10 cellular contexts compared by ENCODE assay signal in genomic region chr15:96321422-96322391, GRCh38. TPM values are rescaled to one million over a fixed set of nuclear protein-coding genes. Genes with fewer than 3 reads are reported as not detected.
DNase-seq lines count a peak whose midpoint lies in the region; ATAC-seq and TF ChIP-seq lines count a peak whose summit lies in the region.
"Had no signal": no experiment of that assay in that cellular context is flagged by ENCODE, and none has a peak within 500 bp of the region (broad histone marks: within the 10 kb centered on the region; RNA-seq: fewer than 3 reads in every experiment).

No MANE protein-coding gene starts in this region.

- H4K20me1 ChIP-seq in mammary epithelial cell (ENCODE audit: insufficient read depth, low read length) = no peaks in the 10 kb centered on the region

- H3K9me3 Mint-ChIP-seq in stimulated activated naive CD8-positive, alpha-beta T cell treated with anti-CD3 and anti-CD28 coated beads, Interleukin-15, amount 100 ng/mL, for 72 hours = no peaks in the 10 kb centered on the region
- H3K9me3 Mint-ChIP-seq: stimulated activated naive CD8-positive, alpha-beta T cell treated with anti-CD3 and anti-CD28 coated beads, Interleukin-15, Interleukin-2, amounts not matched to agents 100 ng/mL and 50 ng/mL, for 24 hours had no signal

- peak overlapping the region; percentile 84 for H3K4me2 ChIP-seq in mammary epithelial cell (ENCODE audit: insufficient read depth, low read depth, low read length)
- H3K4me2 ChIP-seq in skeletal muscle satellite cell (ENCODE audit: low read length) = peak overlapping the region; percentile 87

- H3K27me3 Mint-ChIP-seq in stimulated activated naive CD8-positive, alpha-beta T cell treated with anti-CD3 and anti-CD28 coated beads, Interleukin-15, amount 100 ng/mL, for 72 hours = peaks cover 88% of the 10 kb centered on the region

- intact Hi-C loops in mammary epithelial cell (cut with micrococcal nuclease) = loop anchor here (10.0 kb wide), 2 partner anchors 247 to 637 kb away; no protein-coding TSS in a partner anchor

- peaks cover 8% of the 10 kb centered on the region for H3K79me2 ChIP-seq in mammary epithelial cell (ENCODE audit: insufficient read depth, low read length)

- TF ChIP-seq CTCF in mammary epithelial cell (conservative IDR thresholded peaks at IDR 0.05 in 1 of 2, IDR thresholded peaks at IDR 0.05 in 1 of 2; ENCODE audit: extremely low read depth in 1 of 2, insufficient read depth in 1 of 2, low read depth in 1 of 2, low read length in 2 of 2) = peak in 1 of 2 donors; percentile 4

- no peak for DNase-seq in mammary epithelial cell
- DNase-seq in foreskin melanocyte = no peak
- no peak for DNase-seq in iPS-NIHi11 (ENCODE audit: low spot score)
- no peak for DNase-seq in stimulated activated naive CD8-positive, alpha-beta T cell treated with anti-CD3 and anti-CD28 coated beads, Interleukin-15, amount 100 ng/mL, for 72 hours
- no peak for DNase-seq in NK-92 treated with Interleukin-12 subunit alpha and Interleukin-12 subunit beta, amount 100 ng/mL, for 24 hours (lab: John Stamatoyannopoulos, UW)
- DNase-seq: activated T-cell treated with anti-CD3 and anti-CD28 coated beads for 4 hours had no signal

- no peak overlapping the region for H3K27ac ChIP-seq in mammary epithelial cell (ENCODE audit: insufficient read depth, low read depth, low read length)
- H3K27ac ChIP-seq in iPS-20b (ENCODE audit: low read length) = no peak overlapping the region

- peaks cover 3% of the 10 kb centered on the region for H3K4me1 Mint-ChIP-seq in stimulated activated naive CD8-positive, alpha-beta T cell treated with anti-CD3 and anti-CD28 coated beads, Interleukin-15, amount 100 ng/mL, for 72 hours

- H3K4me3 ChIP-seq in mammary epithelial cell (replicated peaks in 1 of 3; ENCODE audit: insufficient read depth in 1 of 3, low read depth in 2 of 3, low read length in 3 of 3) (peak overlapping the region; percentile 32 to 50 (median 35)), iPS-20b (ENCODE audit: low read length) (peak overlapping the region; percentile 59), skeletal muscle satellite cell (ENCODE audit: low read length) (peak overlapping the region; percentile 59)

- WGBS in mammary epithelial cell (ENCODE audit: low coverage, missing lambda C conversion rate) = 20% methylated on average over 32 of the region's 67 CpGs

- H3K9ac ChIP-seq in mammary epithelial cell (ENCODE audit: insufficient read depth, low read length) (no peak overlapping the region), iPS-20b (ENCODE audit: low read depth, low read length) (no peak overlapping the region), skeletal muscle satellite cell (ENCODE audit: low read depth, low read length) (peak overlapping the region; percentile 68)

- H3K4me1 ChIP-seq in mammary epithelial cell (ENCODE audit: insufficient read depth, low read length) (peaks cover 21% of the 10 kb centered on the region), iPS-20b (ENCODE audit: insufficient read depth, low read length) (peaks cover 15% of the 10 kb centered on the region; the same call in 1 of the 2 replicates), skeletal muscle satellite cell (ENCODE audit: control insufficient read depth, insufficient read depth, low read length) (peaks cover 30% of the 10 kb centered on the region)

- ATAC-seq in GM18868 (IDR thresholded peaks at IDR 0.05; ENCODE audit: unreplicated experiment) = peak; percentile 34
- ATAC-seq in stimulated activated naive CD8-positive, alpha-beta T cell treated with anti-CD3 and anti-CD28 coated beads, Interleukin-15, amount 100 ng/mL, for 72 hours = no peak

- H3K4me3 Mint-ChIP-seq in stimulated activated naive CD8-positive, alpha-beta T cell treated with anti-CD3 and anti-CD28 coated beads, Interleukin-15, amount 100 ng/mL, for 72 hours = no peak overlapping the region
- H3K4me3 Mint-ChIP-seq: stimulated activated naive CD8-positive, alpha-beta T cell treated with anti-CD3 and anti-CD28 coated beads, Interleukin-15, Interleukin-2, amounts not matched to agents 100 ng/mL and 50 ng/mL, for 24 hours had no signal

- H3K27me3 ChIP-seq in mammary epithelial cell (ENCODE audit: insufficient read depth, low read length) = no peaks in the 10 kb centered on the region
- H3K27me3 ChIP-seq in iPS-20b (ENCODE audit: insufficient read depth, low read length) = peaks cover 99% of the 10 kb centered on the region
- H3K27me3 ChIP-seq in skeletal muscle satellite cell (ENCODE audit: control insufficient read depth, insufficient read depth, low read length) = no peaks in the 10 kb centered on the region

- H3K9me3 ChIP-seq in mammary epithelial cell (replicated peaks; ENCODE audit: insufficient read depth, low read length) (no peaks in the 10 kb centered on the region), iPS-20b (ENCODE audit: insufficient read depth, low read depth, low read length) (no peaks in the 10 kb centered on the region; the same call in 1 of the 2 replicates), skeletal muscle satellite cell (replicated peaks; ENCODE audit: low read length) (no peaks in the 10 kb centered on the region)

- no TSS peak for BruUV-seq in mammary epithelial cell (replicated peaks; lab: Mats Ljungman, UMichigan)

- in situ Hi-C loops in mammary epithelial cell (cut with MboI; ENCODE audit: low sequenced_read_pairs in 2 of 2) = loop anchor here in 1 of 2 donors (10.0 kb wide), 1 partner anchor 47 kb away; no protein-coding TSS in a partner anchor

- no peak overlapping the region for H3K27ac Mint-ChIP-seq in stimulated activated naive CD8-positive, alpha-beta T cell treated with anti-CD3 and anti-CD28 coated beads, Interleukin-15, amount 100 ng/mL, for 72 hours
- H3K27ac Mint-ChIP-seq: stimulated activated naive CD8-positive, alpha-beta T cell treated with anti-CD3 and anti-CD28 coated beads, Interleukin-15, Interleukin-2, amounts not matched to agents 100 ng/mL and 50 ng/mL, for 24 hours had no signal

- CTCF ChIA-PET in mammary epithelial cell (lab: Charles Lee; ENCODE audit: low non-redundant PET) = no interaction called here

- dilution Hi-C loops in mammary epithelial cell (cut with HindIII; ENCODE audit: low sequenced_read_pairs) = no loop called here

- H2AFZ ChIP-seq in mammary epithelial cell (ENCODE audit: low read depth, low read length) = peak overlapping the region; percentile 92

- H3K36me3 ChIP-seq in mammary epithelial cell (ENCODE audit: insufficient read depth, low read length) (no peaks in the 10 kb centered on the region), iPS-20b (ENCODE audit: insufficient read depth, low read depth, low read length) (no peaks in the 10 kb centered on the region), skeletal muscle satellite cell (ENCODE audit: insufficient read depth, low read length) (no peaks in the 10 kb centered on the region)

RNA-seq across cellular contexts. Expression of gene NR2F2, which starts 8.8 kb away (rescaled TPM):
- 10 to 100 TPM in 1 of 2 donors, 1 to 10 TPM in 1; 3.2 to 34.1 TPM for total RNA-seq in mammary epithelial cell
- 17.8 TPM for polyA plus RNA-seq in mammary epithelial cell
- polyA minus RNA-seq in mammary epithelial cell = 31.9 TPM
- total RNA-seq in skeletal muscle satellite cell (2012; rRNA removed) = 9.9 and 10.0 TPM in 2 replicates
